Comparison of ENCODE assay signal across 2 cellular contexts in genomic region chr16:59658572-59658971, GRCh38.
A peak's percentile ranks its signal among the peaks of the same experiment; 100 is the strongest.
TF ChIP-seq lines count a peak whose summit lies in the region.

No MANE protein-coding gene starts in this region.

TF ChIP-seq in HepG2, 621 proteins besides CTCF, POLR2A, EP300 and RAD21:
- peak; percentile 77 to 84 for TF ChIP-seq MAFK (conservative IDR thresholded peaks at IDR 0.05 in 1 of 2, IDR thresholded peaks at IDR 0.05 in 1 of 2; ENCODE audit: low read length in 2 of 2)
- TF ChIP-seq SNAPC4 (CRISPR knock-in tag; IDR thresholded peaks at IDR 0.05) = no peak
- no peak for TF ChIP-seq ZBTB25 (CRISPR knock-in tag; IDR thresholded peaks at IDR 0.05)
- no peak for TF ChIP-seq ZNF512 (CRISPR knock-in tag; IDR thresholded peaks at IDR 0.05)
- TF ChIP-seq KDM2A (CRISPR knock-in tag; IDR thresholded peaks at IDR 0.05; ENCODE audit: borderline replicate concordance, low read depth) = no peak
- TF ChIP-seq ZNF557 (CRISPR knock-in tag; IDR thresholded peaks at IDR 0.05) = no peak
- no peak for TF ChIP-seq ZNF230 (CRISPR knock-in tag; IDR thresholded peaks at IDR 0.05)
- peak; percentile 68 for TF ChIP-seq MAFF (IDR thresholded peaks at IDR 0.05; ENCODE audit: low read depth, low read length)
- no peak for TF ChIP-seq MED8 (CRISPR knock-in tag; IDR thresholded peaks at IDR 0.05; ENCODE audit: insufficient replicate concordance)
- TF ChIP-seq PAWR (CRISPR knock-in tag; IDR thresholded peaks at IDR 0.05; ENCODE audit: borderline replicate concordance) = no peak
- TF ChIP-seq ZFP37 (CRISPR knock-in tag; IDR thresholded peaks at IDR 0.05; ENCODE audit: borderline replicate concordance) = no peak
- TF ChIP-seq PRDM4 (CRISPR knock-in tag; IDR thresholded peaks at IDR 0.05; ENCODE audit: borderline replicate concordance) = no peak
- no peak for TF ChIP-seq ZNF337 (CRISPR knock-in tag; IDR thresholded peaks at IDR 0.05; ENCODE audit: borderline replicate concordance, low read depth)
- no peak for TF ChIP-seq GLI4 (CRISPR knock-in tag; IDR thresholded peaks at IDR 0.05; ENCODE audit: borderline replicate concordance)

TF ChIP-seq in endothelial cell of umbilical vein, 7 proteins besides CTCF, POLR2A, EP300 and RAD21:
- no peak for TF ChIP-seq GATA2 (IDR thresholded peaks at IDR 0.05; ENCODE audit: insufficient read depth, insufficient read length, low read depth, low read length)
